1 cellular context compared by ENCODE assay signal in genomic region chr9:17134843-17135577, GRCh38.
TF ChIP-seq lines count a peak whose summit lies in the region.

CNTLN (plus strand) TSS chr9:17135040; CDS start chr9:17135066, 26 bp downstream.

TF ChIP-seq in HepG2, 621 proteins besides CTCF, POLR2A, EP300 and RAD21 (continued from another document and continues in another):
- TF ChIP-seq NR2F6 (IDR thresholded peaks at IDR 0.05) (no peak), NR2F6 (CRISPR knock-in tag; IDR thresholded peaks at IDR 0.05) (no peak), MAFF (IDR thresholded peaks at IDR 0.05; ENCODE audit: low read depth, low read length) (no peak), ZNF44 (CRISPR knock-in tag; IDR thresholded peaks at IDR 0.05) (no peak), THRA (CRISPR knock-in tag; IDR thresholded peaks at IDR 0.05; ENCODE audit: borderline replicate concordance) (no peak), ZNF33A (CRISPR knock-in tag; IDR thresholded peaks at IDR 0.05; ENCODE audit: borderline replicate concordance) (no peak), KLF13 (CRISPR knock-in tag; IDR thresholded peaks at IDR 0.05) (0 out of 2 replicates have a peak, but pooled peaks have one; percentile 38), DZIP1 (CRISPR knock-in tag; IDR thresholded peaks at IDR 0.05) (no peak; the same call in 1 of the 2 replicates), ZNF557 (CRISPR knock-in tag; IDR thresholded peaks at IDR 0.05) (no peak), ISX (CRISPR knock-in tag; conservative IDR thresholded peaks at IDR 0.05) (no peak), ARNT (IDR thresholded peaks at IDR 0.05) (no peak), ZNF552 (CRISPR knock-in tag; IDR thresholded peaks at IDR 0.05; ENCODE audit: borderline replicate concordance) (0 out of 2 replicates have a peak, but pooled peaks have one; percentile 41), CENPT (CRISPR knock-in tag; IDR thresholded peaks at IDR 0.05; ENCODE audit: low read depth) (no peak), FOXO1 (CRISPR knock-in tag; IDR thresholded peaks at IDR 0.05) (no peak), UBTF (CRISPR knock-in tag; IDR thresholded peaks at IDR 0.05) (peak; percentile 75; the same call in 1 of the 2 replicates), ZNF331 (CRISPR knock-in tag; IDR thresholded peaks at IDR 0.05) (0 out of 2 replicates have a peak, but pooled peaks have one; percentile 32), GATA4 (IDR thresholded peaks at IDR 0.05; ENCODE audit: borderline replicate concordance, low read depth) (no peak), HMGXB3 (CRISPR knock-in tag; IDR thresholded peaks at IDR 0.05; ENCODE audit: borderline replicate concordance) (no peak), REXO4 (CRISPR knock-in tag; IDR thresholded peaks at IDR 0.05; ENCODE audit: borderline replicate concordance) (no peak), ONECUT2 (CRISPR knock-in tag; IDR thresholded peaks at IDR 0.05) (no peak; the same call in 1 of the 2 replicates), ZNF75D (CRISPR knock-in tag; IDR thresholded peaks at IDR 0.05; ENCODE audit: borderline replicate concordance) (no peak), TCF7L2 (IDR thresholded peaks at IDR 0.05; ENCODE audit: low read depth, low read length) (no peak), PCBP2 (optimal IDR thresholded peaks at IDR 0.05; ENCODE audit: low read depth, low read length, poor library complexity, severe bottlenecking) (no peak), SIN3A (IDR thresholded peaks at IDR 0.05; ENCODE audit: borderline replicate concordance, low read depth, low read length) (no peak), TAF1 (CRISPR knock-in tag; IDR thresholded peaks at IDR 0.05) (peak; percentile 82), FOXC1 (CRISPR knock-in tag; IDR thresholded peaks at IDR 0.05; ENCODE audit: borderline replicate concordance) (peak; percentile 30; the same call in 1 of the 2 replicates), HNRNPUL1 (IDR thresholded peaks at IDR 0.05; ENCODE audit: low read depth, low read length) (no peak), ZBTB46 (CRISPR knock-in tag; IDR thresholded peaks at IDR 0.05; ENCODE audit: borderline replicate concordance) (no peak), ZSCAN9 (CRISPR knock-in tag; IDR thresholded peaks at IDR 0.05; ENCODE audit: borderline replicate concordance) (0 out of 2 replicates have a peak, but pooled peaks have one; percentile 24), ZNF484 (CRISPR knock-in tag; IDR thresholded peaks at IDR 0.05; ENCODE audit: borderline replicate concordance, low read depth) (0 out of 2 replicates have a peak, but pooled peaks have one; percentile 31), ZNF10 (CRISPR knock-in tag; IDR thresholded peaks at IDR 0.05; ENCODE audit: borderline replicate concordance, low read depth) (no peak), MTF2 (CRISPR knock-in tag; IDR thresholded peaks at IDR 0.05; ENCODE audit: borderline replicate concordance) (no peak), ISL2 (CRISPR knock-in tag; IDR thresholded peaks at IDR 0.05) (0 out of 2 replicates have a peak, but pooled peaks have one; percentile 6), KAT8 (CRISPR knock-in tag; IDR thresholded peaks at IDR 0.05) (peak; percentile 27; the same call in 1 of the 2 replicates), RELA (CRISPR knock-in tag; IDR thresholded peaks at IDR 0.05) (no peak), CHD2 (IDR thresholded peaks at IDR 0.05; ENCODE audit: low read depth, low read length) (0 out of 2 replicates have a peak, but pooled peaks have one; percentile 14), HNF1B (CRISPR knock-in tag; IDR thresholded peaks at IDR 0.05) (no peak), CBX2 (IDR thresholded peaks at IDR 0.05; ENCODE audit: low read depth, low read length) (no peak), CBX2 (CRISPR knock-in tag; IDR thresholded peaks at IDR 0.05; ENCODE audit: low read depth) (no peak), JUN (CRISPR knock-in tag; IDR thresholded peaks at IDR 0.05) (0 out of 2 replicates have a peak, but pooled peaks have one; percentile 31), SNAPC5 (CRISPR knock-in tag; IDR thresholded peaks at IDR 0.05; ENCODE audit: borderline replicate concordance) (peak; percentile 68; the same call in 1 of the 2 replicates), SMARCE1 (IDR thresholded peaks at IDR 0.05; ENCODE audit: borderline replicate concordance) (no peak), HNF4G (IDR thresholded peaks at IDR 0.05; ENCODE audit: borderline replicate concordance, low read depth, low read length) (no peak), HNF4G (CRISPR knock-in tag; IDR thresholded peaks at IDR 0.05; ENCODE audit: borderline replicate concordance, low read depth) (no peak), BCL6 (CRISPR knock-in tag; IDR thresholded peaks at IDR 0.05) (no peak), ZNF337 (CRISPR knock-in tag; IDR thresholded peaks at IDR 0.05; ENCODE audit: borderline replicate concordance, low read depth) (no peak), SP1 (IDR thresholded peaks at IDR 0.05) (no peak), SP1 (CRISPR knock-in tag; IDR thresholded peaks at IDR 0.05) (no peak), ZMYM3 (CRISPR knock-in tag; IDR thresholded peaks at IDR 0.05) (no peak), ZNF354B (CRISPR knock-in tag; IDR thresholded peaks at IDR 0.05) (0 out of 2 replicates have a peak, but pooled peaks have one; percentile 57), JDP2 (CRISPR knock-in tag; IDR thresholded peaks at IDR 0.05; ENCODE audit: borderline replicate concordance) (no peak), TBL1XR1 (IDR thresholded peaks at IDR 0.05; ENCODE audit: borderline replicate concordance, low read length, partially characterized antibody) (no peak), TP53 (CRISPR knock-in tag; conservative IDR thresholded peaks at IDR 0.05) (no peak), YY1 (IDR thresholded peaks at IDR 0.05; ENCODE audit: insufficient read depth, insufficient replicate concordance, low read depth, low read length) (peak; percentile 83), ZMYM2 (CRISPR knock-in tag; IDR thresholded peaks at IDR 0.05) (peak; percentile 70; the same call in 1 of the 2 replicates), ATF1 (CRISPR knock-in tag; IDR thresholded peaks at IDR 0.05) (no peak), ZNF710 (CRISPR knock-in tag; IDR thresholded peaks at IDR 0.05; ENCODE audit: borderline replicate concordance) (no peak)
